Comparison of ENCODE assay signal across 1 cellular context in genomic region chr4:128471576-128471975, GRCh38.
TF ChIP-seq lines count a peak whose summit lies in the region.

No MANE protein-coding gene starts in this region.

TF ChIP-seq in IMR-90, 13 proteins besides CTCF, POLR2A, EP300 and RAD21:
- no peak for TF ChIP-seq MAFK (IDR thresholded peaks at IDR 0.05; ENCODE audit: low read depth, low read length)
- TF ChIP-seq, protein P1, sequence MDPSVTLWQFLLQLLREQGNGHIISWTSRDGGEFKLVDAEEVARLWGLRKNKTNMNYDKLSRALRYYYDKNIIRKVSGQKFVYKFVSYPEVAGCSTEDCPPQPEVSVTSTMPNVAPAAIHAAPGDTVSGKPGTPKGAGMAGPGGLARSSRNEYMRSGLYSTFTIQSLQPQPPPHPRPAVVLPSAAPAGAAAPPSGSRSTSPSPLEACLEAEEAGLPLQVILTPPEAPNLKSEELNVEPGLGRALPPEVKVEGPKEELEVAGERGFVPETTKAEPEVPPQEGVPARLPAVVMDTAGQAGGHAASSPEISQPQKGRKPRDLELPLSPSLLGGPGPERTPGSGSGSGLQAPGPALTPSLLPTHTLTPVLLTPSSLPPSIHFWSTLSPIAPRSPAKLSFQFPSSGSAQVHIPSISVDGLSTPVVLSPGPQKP (IDR thresholded peaks at IDR 0.05; ENCODE audit: borderline replicate concordance, low read depth, low read length) = no peak
- TF ChIP-seq CEBPB (IDR thresholded peaks at IDR 0.05; ENCODE audit: low read depth, low read length) = no peak
- TF ChIP-seq FOS (IDR thresholded peaks at IDR 0.05; ENCODE audit: low read depth, low read length) = no peak
- no peak for TF ChIP-seq CHD1 (IDR thresholded peaks at IDR 0.05; ENCODE audit: low read depth, low read length)
- TF ChIP-seq MXI1 (IDR thresholded peaks at IDR 0.05; ENCODE audit: borderline replicate concordance, low read depth, low read length) = no peak
- TF ChIP-seq BHLHE40 (IDR thresholded peaks at IDR 0.05; ENCODE audit: low read depth, low read length) = no peak
- no peak for TF ChIP-seq NFE2L2 (IDR thresholded peaks at IDR 0.05; ENCODE audit: low read depth, low read length)
TF ChIP-seq in IMR-90: peak in this region for 0.
